ENCODE assay signal across 1 cellular context in genomic region chr2:231546014-231546413, GRCh38.
TF ChIP-seq lines count a peak whose summit lies in the region.

No MANE protein-coding gene starts in this region.

TF ChIP-seq in GM23338, 12 proteins besides CTCF, POLR2A, EP300 and RAD21:
- TF ChIP-seq ZNF114 (CRISPR knock-in tag; IDR thresholded peaks at IDR 0.05) = no peak
- no peak for TF ChIP-seq REST (IDR thresholded peaks at IDR 0.05; ENCODE audit: unreplicated experiment)
- no peak for TF ChIP-seq JUNB (IDR thresholded peaks at IDR 0.05; ENCODE audit: unreplicated experiment)
- TF ChIP-seq STAT1 (IDR thresholded peaks at IDR 0.05; ENCODE audit: unreplicated experiment) = no peak
- no peak for TF ChIP-seq CREB1 (CRISPR knock-in tag; IDR thresholded peaks at IDR 0.05; ENCODE audit: low read depth)
- no peak for TF ChIP-seq ZNF462 (CRISPR knock-in tag; IDR thresholded peaks at IDR 0.05)
- no peak for TF ChIP-seq NANOG (IDR thresholded peaks at IDR 0.05; ENCODE audit: borderline replicate concordance)
- TF ChIP-seq ZNF331 (CRISPR knock-in tag; IDR thresholded peaks at IDR 0.05; ENCODE audit: low read depth) = no peak
- TF ChIP-seq POLR2AphosphoS5 (IDR thresholded peaks at IDR 0.05; ENCODE audit: low read depth) = no peak
- TF ChIP-seq, protein P1, sequence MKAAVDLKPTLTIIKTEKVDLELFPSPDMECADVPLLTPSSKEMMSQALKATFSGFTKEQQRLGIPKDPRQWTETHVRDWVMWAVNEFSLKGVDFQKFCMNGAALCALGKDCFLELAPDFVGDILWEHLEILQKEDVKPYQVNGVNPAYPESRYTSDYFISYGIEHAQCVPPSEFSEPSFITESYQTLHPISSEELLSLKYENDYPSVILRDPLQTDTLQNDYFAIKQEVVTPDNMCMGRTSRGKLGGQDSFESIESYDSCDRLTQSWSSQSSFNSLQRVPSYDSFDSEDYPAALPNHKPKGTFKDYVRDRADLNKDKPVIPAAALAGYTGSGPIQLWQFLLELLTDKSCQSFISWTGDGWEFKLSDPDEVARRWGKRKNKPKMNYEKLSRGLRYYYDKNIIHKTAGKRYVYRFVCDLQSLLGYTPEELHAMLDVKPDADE (IDR thresholded peaks at IDR 0.05) = no peak
- no peak for TF ChIP-seq EZH2 (IDR thresholded peaks at IDR 0.05; ENCODE audit: low read depth, unreplicated experiment)
